Comparison of ENCODE assay signal across 19 cellular contexts in the genomic region with DNA sequence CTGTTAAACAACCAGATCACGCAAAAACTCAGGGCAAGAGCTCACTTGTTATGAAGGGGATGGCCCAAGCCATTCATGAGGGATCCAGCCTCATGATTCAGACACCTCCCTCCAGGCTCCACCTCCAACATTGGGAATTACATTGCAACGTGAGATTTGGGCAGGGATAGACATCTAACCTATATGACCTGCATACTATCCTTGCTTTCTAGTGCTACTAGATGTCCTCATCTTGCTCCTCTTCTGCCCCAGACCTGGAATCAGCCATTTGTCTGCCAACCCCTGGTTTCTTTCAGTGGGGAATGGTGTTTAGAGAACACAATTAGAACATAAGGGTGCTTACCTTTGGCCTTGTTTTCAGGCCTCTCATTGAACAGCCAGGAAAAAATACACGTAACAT.
DNase-seq lines count a peak whose midpoint lies in the region; FAIRE-seq and TF ChIP-seq lines count a peak whose summit lies in the region.
"Had no signal": no experiment of that assay in that cellular context is flagged by ENCODE, and none has a peak within 500 bp of the region (broad histone marks: within the 10 kb centered on the region; RNA-seq: fewer than 3 reads in every experiment).

No MANE protein-coding gene starts in this region.

- H3K9ac ChIP-seq in mammary epithelial cell (ENCODE audit: insufficient read depth, low read length) (no peak overlapping the region), trophoblast cell (ENCODE audit: low read length) (no peak overlapping the region)
- H3K9ac ChIP-seq: BLaER1, GM23248 had no signal

- H4K12ac ChIP-seq in trophoblast cell (ENCODE audit: low read depth, low read length), result no peak overlapping the region

- CTCF ChIA-PET in mammary epithelial cell (lab: Charles Lee; ENCODE audit: low non-redundant PET), result no interaction called here

- H3K18ac ChIP-seq in trophoblast cell (ENCODE audit: low read length), result no peak overlapping the region

- dilution Hi-C loops in mammary epithelial cell (cut with HindIII; ENCODE audit: low sequenced_read_pairs), result loop anchor here (25.0 kb wide), 1 partner anchor 175 kb away; no protein-coding TSS in a partner anchor

- intact Hi-C loops in mammary epithelial cell (cut with micrococcal nuclease), result no loop called here
- intact Hi-C loops in breast epithelium (cut with DNase I; ENCODE audit: low total_unique reads), result no loop called here

- H3K4me2 ChIP-seq in mammary epithelial cell (ENCODE audit: insufficient read depth, low read depth, low read length) (no peak overlapping the region), trophoblast cell (ENCODE audit: low read length) (no peak overlapping the region)
- H3K4me2 ChIP-seq: BLaER1 had no signal

- 100% methylated on average over 3 of the region's 3 CpGs for WGBS in mammary epithelial cell (ENCODE audit: low coverage, missing lambda C conversion rate)
- WGBS in trophoblast cell (ENCODE audit: extremely low coverage, insufficient coverage, insufficient read length), result no CpG with 5 or more reads among the region's 3 CpGs

- no peak overlapping the region for H3K4ac ChIP-seq in trophoblast cell (ENCODE audit: low read depth, low read length)

- H3K4me3 ChIP-seq in mammary epithelial cell (replicated peaks in 1 of 3; ENCODE audit: insufficient read depth in 1 of 3, low read depth in 2 of 3, low read length in 3 of 3) (no peak overlapping the region), breast epithelium (no peak overlapping the region), bronchial epithelial cell (ENCODE audit: low read depth, low read length) (no peak overlapping the region), trophoblast cell (ENCODE audit: low read depth, low read length) (no peak overlapping the region)
- H3K4me3 ChIP-seq: BLaER1, GM12878, GM23248 had no signal

- BruUV-seq in mammary epithelial cell (replicated peaks; lab: Mats Ljungman, UMichigan), result no TSS peak

- H3K79me1 ChIP-seq in trophoblast cell (ENCODE audit: low read length), result no peaks in the 10 kb centered on the region

- H2BK120ac ChIP-seq in trophoblast cell (ENCODE audit: insufficient read depth, low read length, poor library complexity), result no peak overlapping the region

- H3K36me3 ChIP-seq in mammary epithelial cell (ENCODE audit: insufficient read depth, low read length) (no peaks in the 10 kb centered on the region), breast epithelium (no peaks in the 10 kb centered on the region), bronchial epithelial cell (ENCODE audit: control insufficient read depth, insufficient read depth, low read length) (no peaks in the 10 kb centered on the region), trophoblast cell (ENCODE audit: control insufficient read depth in 1 of 2, insufficient read depth in 2 of 2, low read length in 2 of 2) (no peaks in the 10 kb centered on the region)
- H3K36me3 ChIP-seq: BLaER1 had no signal

- DNase-seq in mammary epithelial cell (peak; percentile 10), breast epithelium (ENCODE audit: low spot score in 2 of 2) (no peak), bronchial epithelial cell (ENCODE audit: low read depth) (peak; percentile 20), trophoblast cell (peak; percentile 85 to 92), GM13976 (ENCODE audit: low spot score) (no peak), GM20000 (ENCODE audit: low spot score) (no peak)
- DNase-seq: Caco-2; CD4-positive, CD25-positive, alpha-beta regulatory T cell; CD8-positive, alpha-beta T cell; DMS153; DND-41; GM23248; H9 had no signal

- no peak overlapping the region for H4K8ac ChIP-seq in trophoblast cell (ENCODE audit: low read depth, low read length)

- H3K14ac ChIP-seq in trophoblast cell (ENCODE audit: low read length), result no peak overlapping the region

- H3K4me1 ChIP-seq in mammary epithelial cell (ENCODE audit: insufficient read depth, low read length) (peaks cover 2% of the 10 kb centered on the region), breast epithelium (no peaks in the 10 kb centered on the region), trophoblast cell (ENCODE audit: control insufficient read depth in 1 of 2, insufficient read depth in 2 of 2, low read length in 2 of 2) (no peaks in the 10 kb centered on the region)
- H3K4me1 ChIP-seq: Caco-2 had no signal

- no peak for TF ChIP-seq CTCF in mammary epithelial cell (conservative IDR thresholded peaks at IDR 0.05 in 1 of 2, IDR thresholded peaks at IDR 0.05 in 1 of 2; ENCODE audit: extremely low read depth in 1 of 2, insufficient read depth in 1 of 2, low read depth in 1 of 2, low read length in 2 of 2)
- no peak for TF ChIP-seq CTCF in breast epithelium (IDR thresholded peaks at IDR 0.05)
- no peak for TF ChIP-seq CTCF in bronchial epithelial cell (IDR thresholded peaks at IDR 0.05; ENCODE audit: insufficient read depth, low read length, severe bottlenecking)
- TF ChIP-seq CTCF in GM13976 (IDR thresholded peaks at IDR 0.05; ENCODE audit: borderline replicate concordance, control extremely low read depth, extremely low read depth, insufficient read depth, missing control alignments), result no peak
- TF ChIP-seq CTCF in GM20000 (IDR thresholded peaks at IDR 0.05; ENCODE audit: extremely low read depth, missing control alignments), result no peak

- H3K27me3 ChIP-seq in mammary epithelial cell (ENCODE audit: insufficient read depth, low read length) (no peaks in the 10 kb centered on the region), breast epithelium (no peaks in the 10 kb centered on the region), bronchial epithelial cell (ENCODE audit: control insufficient read depth, insufficient read depth, low read length) (no peaks in the 10 kb centered on the region), trophoblast cell (ENCODE audit: insufficient read depth, low read length) (no peaks in the 10 kb centered on the region)
- H3K27me3 ChIP-seq: BLaER1 had no signal

- H3K27ac ChIP-seq in mammary epithelial cell (ENCODE audit: insufficient read depth, low read depth, low read length), result no peak overlapping the region
- no peak overlapping the region for H3K27ac ChIP-seq in breast epithelium
- H3K27ac ChIP-seq in trophoblast cell (ENCODE audit: low read depth, low read length), result no peak overlapping the region
- H3K27ac ChIP-seq: 22Rv1, BLaER1, C4-2B, GM23248 had no signal

- H2AFZ ChIP-seq in mammary epithelial cell (ENCODE audit: low read depth, low read length) (no peak overlapping the region), trophoblast cell (ENCODE audit: insufficient read depth, low read length, poor library complexity) (no peak overlapping the region)
- H2AFZ ChIP-seq: GM23248 had no signal

- no peak overlapping the region for H2AK5ac ChIP-seq in trophoblast cell (ENCODE audit: low read length)

- no peaks in the 10 kb centered on the region for H4K20me1 ChIP-seq in mammary epithelial cell (ENCODE audit: insufficient read depth, low read length)
- H4K20me1 ChIP-seq: BLaER1 had no signal

- H4K91ac ChIP-seq in trophoblast cell (ENCODE audit: low read depth, low read length), result no peak overlapping the region

- H3K79me2 ChIP-seq in mammary epithelial cell (ENCODE audit: insufficient read depth, low read length) (no peaks in the 10 kb centered on the region), trophoblast cell (ENCODE audit: control insufficient read depth, insufficient read depth, low read length, poor library complexity) (no peaks in the 10 kb centered on the region)

- H2BK12ac ChIP-seq in trophoblast cell (ENCODE audit: low read length), result no peak overlapping the region

- FAIRE-seq in bronchial epithelial cell (lab: Jason Lieb, UNC), result peak; percentile 72
- FAIRE-seq: A204.1, GM12878, GM18507 had no signal

- no peak overlapping the region for H2BK5ac ChIP-seq in trophoblast cell (ENCODE audit: low read depth, low read length, poor library complexity)

- no peak for TF ChIP-seq POLR2A in breast epithelium (IDR thresholded peaks at IDR 0.05)

- H3K23ac ChIP-seq in trophoblast cell (ENCODE audit: low read length), result no peak overlapping the region

- H3K9me3 ChIP-seq in mammary epithelial cell (replicated peaks; ENCODE audit: insufficient read depth, low read length), result no peaks in the 10 kb centered on the region
- H3K9me3 ChIP-seq in breast epithelium, result no peaks in the 10 kb centered on the region
- peaks cover 3% of the 10 kb centered on the region for H3K9me3 ChIP-seq in trophoblast cell (ENCODE audit: insufficient read depth, low read depth, low read length)
- H3K9me3 ChIP-seq: Caco-2 had no signal

- in situ Hi-C loops in mammary epithelial cell (cut with MboI; ENCODE audit: low sequenced_read_pairs in 2 of 2), result loop anchor here (10.0 to 25.0 kb wide), 3 partner anchors 150 to 493 kb away; no protein-coding TSS in a partner anchor
- in situ Hi-C loops in GM13976 (cut with MboI; ENCODE audit: low sequenced_read_pairs, unreplicated experiment), result no loop called here

Comparison
In these comparisons a context has a peak if more than half of its experiments do, and no peak if none do; other contexts are left out.
1. DNase-seq: peak in mammary epithelial cell (single experiment), bronchial epithelial cell (single experiment) and trophoblast cell (2 of 2); none in breast epithelium (0 of 2), GM13976 (single experiment) and GM20000 (single experiment).